Comparison of ENCODE assay signal across 1 cellular context in the genomic region with DNA sequence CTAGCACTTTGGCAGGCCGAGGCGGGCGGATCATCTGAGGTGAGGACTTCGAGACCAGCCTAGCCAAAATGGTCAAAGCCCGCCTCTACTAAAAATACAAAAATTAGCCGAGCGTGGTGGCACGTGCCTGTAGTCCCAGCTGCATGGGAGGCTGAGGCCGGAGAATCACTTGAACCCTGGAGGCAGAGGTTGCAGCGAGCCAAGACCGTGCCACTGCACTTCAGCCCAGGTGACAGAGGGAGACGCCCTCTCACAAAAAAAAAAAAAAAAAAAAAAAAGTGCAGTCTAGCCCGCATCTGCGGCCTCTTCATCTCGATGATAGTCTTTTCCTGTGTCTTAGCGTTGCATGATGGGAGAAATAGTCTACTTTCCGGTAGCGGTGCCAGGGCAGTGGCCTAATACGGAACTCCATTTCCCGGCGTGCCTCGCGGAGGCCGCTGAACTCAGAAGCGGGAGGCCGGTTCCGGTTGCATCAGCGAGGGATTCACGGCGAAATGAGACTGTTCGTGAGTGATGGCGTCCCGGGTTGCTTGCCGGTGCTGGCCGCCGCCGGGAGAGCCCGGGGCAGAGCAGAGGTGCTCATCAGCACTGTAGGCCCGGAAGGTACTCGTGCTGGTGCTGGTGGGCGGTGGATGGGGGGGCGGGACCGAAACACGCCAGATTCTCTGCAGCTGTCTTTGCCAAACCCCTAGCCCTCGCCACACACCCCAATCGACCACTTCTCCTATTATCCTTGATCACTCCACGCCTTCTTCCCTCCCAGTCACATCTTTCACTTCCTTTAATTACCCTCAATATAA.
TF ChIP-seq lines count a peak whose summit lies in the region.

A gene (plus strand): TSS at position 472 of the 800 bp plus-strand sequence. CDS start 23 bp downstream, at position 495.

TF ChIP-seq in HepG2, 621 proteins besides CTCF, POLR2A, EP300 and RAD21 (continued from another document and continues in another):
- no peak for TF ChIP-seq SKI (IDR thresholded peaks at IDR 0.05; ENCODE audit: partially characterized antibody)
- no peak; the same call in 1 of the 2 replicates for TF ChIP-seq FOXJ3 (CRISPR knock-in tag; IDR thresholded peaks at IDR 0.05; ENCODE audit: borderline replicate concordance)
- no peak for TF ChIP-seq RELA (CRISPR knock-in tag; IDR thresholded peaks at IDR 0.05)
- TF ChIP-seq ZNF225 (CRISPR knock-in tag; IDR thresholded peaks at IDR 0.05) = no peak
- TF ChIP-seq, protein P1, sequence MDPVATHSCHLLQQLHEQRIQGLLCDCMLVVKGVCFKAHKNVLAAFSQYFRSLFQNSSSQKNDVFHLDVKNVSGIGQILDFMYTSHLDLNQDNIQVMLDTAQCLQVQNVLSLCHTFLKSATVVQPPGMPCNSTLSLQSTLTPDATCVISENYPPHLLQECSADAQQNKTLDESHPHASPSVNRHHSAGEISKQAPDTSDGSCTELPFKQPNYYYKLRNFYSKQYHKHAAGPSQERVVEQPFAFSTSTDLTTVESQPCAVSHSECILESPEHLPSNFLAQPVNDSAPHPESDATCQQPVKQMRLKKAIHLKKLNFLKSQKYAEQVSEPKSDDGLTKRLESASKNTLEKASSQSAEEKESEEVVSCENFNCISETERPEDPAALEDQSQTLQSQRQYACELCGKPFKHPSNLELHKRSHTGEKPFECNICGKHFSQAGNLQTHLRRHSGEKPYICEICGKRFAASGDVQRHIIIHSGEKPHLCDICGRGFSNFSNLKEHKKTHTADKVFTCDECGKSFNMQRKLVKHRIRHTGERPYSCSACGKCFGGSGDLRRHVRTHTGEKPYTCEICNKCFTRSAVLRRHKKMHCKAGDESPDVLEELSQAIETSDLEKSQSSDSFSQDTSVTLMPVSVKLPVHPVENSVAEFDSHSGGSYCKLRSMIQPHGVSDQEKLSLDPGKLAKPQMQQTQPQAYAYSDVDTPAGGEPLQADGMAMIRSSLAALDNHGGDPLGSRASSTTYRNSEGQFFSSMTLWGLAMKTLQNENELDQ (CRISPR knock-in tag; IDR thresholded peaks at IDR 0.05; ENCODE audit: borderline replicate concordance) = no peak
- TF ChIP-seq, protein P2, sequence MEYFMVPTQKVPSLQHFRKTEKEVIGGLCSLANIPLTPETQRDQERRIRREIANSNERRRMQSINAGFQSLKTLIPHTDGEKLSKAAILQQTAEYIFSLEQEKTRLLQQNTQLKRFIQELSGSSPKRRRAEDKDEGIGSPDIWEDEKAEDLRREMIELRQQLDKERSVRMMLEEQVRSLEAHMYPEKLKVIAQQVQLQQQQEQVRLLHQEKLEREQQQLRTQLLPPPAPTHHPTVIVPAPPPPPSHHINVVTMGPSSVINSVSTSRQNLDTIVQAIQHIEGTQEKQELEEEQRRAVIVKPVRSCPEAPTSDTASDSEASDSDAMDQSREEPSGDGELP (IDR thresholded peaks at IDR 0.05; ENCODE audit: borderline replicate concordance, low read depth) = peak; percentile 60; the same call in 1 of the 2 replicates
- no peak for TF ChIP-seq RFXAP (CRISPR knock-in tag; IDR thresholded peaks at IDR 0.05; ENCODE audit: borderline replicate concordance)
- TF ChIP-seq, protein P3, sequence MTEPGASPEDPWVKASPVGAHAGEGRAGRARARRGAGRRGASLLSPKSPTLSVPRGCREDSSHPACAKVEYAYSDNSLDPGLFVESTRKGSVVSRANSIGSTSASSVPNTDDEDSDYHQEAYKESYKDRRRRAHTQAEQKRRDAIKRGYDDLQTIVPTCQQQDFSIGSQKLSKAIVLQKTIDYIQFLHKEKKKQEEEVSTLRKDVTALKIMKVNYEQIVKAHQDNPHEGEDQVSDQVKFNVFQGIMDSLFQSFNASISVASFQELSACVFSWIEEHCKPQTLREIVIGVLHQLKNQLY (CRISPR knock-in tag; IDR thresholded peaks at IDR 0.05) = no peak
- TF ChIP-seq ZNF460 (CRISPR knock-in tag; IDR thresholded peaks at IDR 0.05; ENCODE audit: borderline replicate concordance) = no peak; the same call in 1 of the 2 replicates
- no peak for TF ChIP-seq NCOA1 (CRISPR knock-in tag; IDR thresholded peaks at IDR 0.05)
- TF ChIP-seq ZNF557 (CRISPR knock-in tag; IDR thresholded peaks at IDR 0.05) = no peak
- no peak for TF ChIP-seq ZNF766 (CRISPR knock-in tag; IDR thresholded peaks at IDR 0.05; ENCODE audit: borderline replicate concordance)
- TF ChIP-seq, protein P4, sequence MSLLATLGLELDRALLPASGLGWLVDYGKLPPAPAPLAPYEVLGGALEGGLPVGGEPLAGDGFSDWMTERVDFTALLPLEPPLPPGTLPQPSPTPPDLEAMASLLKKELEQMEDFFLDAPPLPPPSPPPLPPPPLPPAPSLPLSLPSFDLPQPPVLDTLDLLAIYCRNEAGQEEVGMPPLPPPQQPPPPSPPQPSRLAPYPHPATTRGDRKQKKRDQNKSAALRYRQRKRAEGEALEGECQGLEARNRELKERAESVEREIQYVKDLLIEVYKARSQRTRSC (CRISPR knock-in tag; IDR thresholded peaks at IDR 0.05; ENCODE audit: low read depth) = no peak
- TF ChIP-seq CBX2 (IDR thresholded peaks at IDR 0.05; ENCODE audit: low read depth, low read length) = no peak
- no peak for TF ChIP-seq CBX2 (CRISPR knock-in tag; IDR thresholded peaks at IDR 0.05; ENCODE audit: low read depth)
- TF ChIP-seq ZMAT3 (CRISPR knock-in tag; conservative IDR thresholded peaks at IDR 0.05) = no peak
- no peak for TF ChIP-seq TMF1 (CRISPR knock-in tag; IDR thresholded peaks at IDR 0.05; ENCODE audit: low read depth)
- TF ChIP-seq GABPB1 (CRISPR knock-in tag; IDR thresholded peaks at IDR 0.05) = peak; percentile 97
- TF ChIP-seq ZNF839 (CRISPR knock-in tag; IDR thresholded peaks at IDR 0.05; ENCODE audit: borderline replicate concordance) = no peak
- peak; percentile 85 for TF ChIP-seq ADNP (CRISPR knock-in tag; IDR thresholded peaks at IDR 0.05)
- no peak for TF ChIP-seq RNF2 (conservative IDR thresholded peaks at IDR 0.05; ENCODE audit: low read depth)
- TF ChIP-seq ZNF883 (CRISPR knock-in tag; IDR thresholded peaks at IDR 0.05; ENCODE audit: not compliant biosample characterization) = no peak
- no peak for TF ChIP-seq CAMTA2 (CRISPR knock-in tag; IDR thresholded peaks at IDR 0.05; ENCODE audit: borderline replicate concordance)
- no peak for TF ChIP-seq SNAPC2 (CRISPR knock-in tag; IDR thresholded peaks at IDR 0.05)
- no peak for TF ChIP-seq ZSCAN29 (CRISPR knock-in tag; conservative IDR thresholded peaks at IDR 0.05)
- TF ChIP-seq, protein P5, sequence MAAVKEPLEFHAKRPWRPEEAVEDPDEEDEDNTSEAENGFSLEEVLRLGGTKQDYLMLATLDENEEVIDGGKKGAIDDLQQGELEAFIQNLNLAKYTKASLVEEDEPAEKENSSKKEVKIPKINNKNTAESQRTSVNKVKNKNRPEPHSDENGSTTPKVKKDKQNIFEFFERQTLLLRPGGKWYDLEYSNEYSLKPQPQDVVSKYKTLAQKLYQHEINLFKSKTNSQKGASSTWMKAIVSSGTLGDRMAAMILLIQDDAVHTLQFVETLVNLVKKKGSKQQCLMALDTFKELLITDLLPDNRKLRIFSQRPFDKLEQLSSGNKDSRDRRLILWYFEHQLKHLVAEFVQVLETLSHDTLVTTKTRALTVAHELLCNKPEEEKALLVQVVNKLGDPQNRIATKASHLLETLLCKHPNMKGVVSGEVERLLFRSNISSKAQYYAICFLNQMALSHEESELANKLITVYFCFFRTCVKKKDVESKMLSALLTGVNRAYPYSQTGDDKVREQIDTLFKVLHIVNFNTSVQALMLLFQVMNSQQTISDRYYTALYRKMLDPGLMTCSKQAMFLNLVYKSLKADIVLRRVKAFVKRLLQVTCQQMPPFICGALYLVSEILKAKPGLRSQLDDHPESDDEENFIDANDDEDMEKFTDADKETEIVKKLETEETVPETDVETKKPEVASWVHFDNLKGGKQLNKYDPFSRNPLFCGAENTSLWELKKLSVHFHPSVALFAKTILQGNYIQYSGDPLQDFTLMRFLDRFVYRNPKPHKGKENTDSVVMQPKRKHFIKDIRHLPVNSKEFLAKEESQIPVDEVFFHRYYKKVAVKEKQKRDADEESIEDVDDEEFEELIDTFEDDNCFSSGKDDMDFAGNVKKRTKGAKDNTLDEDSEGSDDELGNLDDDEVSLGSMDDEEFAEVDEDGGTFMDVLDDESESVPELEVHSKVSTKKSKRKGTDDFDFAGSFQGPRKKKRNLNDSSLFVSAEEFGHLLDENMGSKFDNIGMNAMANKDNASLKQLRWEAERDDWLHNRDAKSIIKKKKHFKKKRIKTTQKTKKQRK (IDR thresholded peaks at IDR 0.05; ENCODE audit: low read length) = no peak
- no peak for TF ChIP-seq NR2F1 (CRISPR knock-in tag; IDR thresholded peaks at IDR 0.05)
- no peak for TF ChIP-seq ELF4 (CRISPR knock-in tag; IDR thresholded peaks at IDR 0.05; ENCODE audit: borderline replicate concordance)
- TF ChIP-seq RFX5 (IDR thresholded peaks at IDR 0.05; ENCODE audit: low read depth, low read length) = no peak
- 0 out of 2 replicates have a peak, but pooled peaks have one; percentile 22 for TF ChIP-seq MZF1 (CRISPR knock-in tag; IDR thresholded peaks at IDR 0.05; ENCODE audit: borderline replicate concordance)
- TF ChIP-seq RBM39 (IDR thresholded peaks at IDR 0.05; ENCODE audit: low read depth, low read length, poor library complexity, severe bottlenecking) = peak; percentile 78
- TF ChIP-seq ZNF496 (CRISPR knock-in tag; IDR thresholded peaks at IDR 0.05; ENCODE audit: insufficient replicate concordance) = no peak
- TF ChIP-seq, protein P6, sequence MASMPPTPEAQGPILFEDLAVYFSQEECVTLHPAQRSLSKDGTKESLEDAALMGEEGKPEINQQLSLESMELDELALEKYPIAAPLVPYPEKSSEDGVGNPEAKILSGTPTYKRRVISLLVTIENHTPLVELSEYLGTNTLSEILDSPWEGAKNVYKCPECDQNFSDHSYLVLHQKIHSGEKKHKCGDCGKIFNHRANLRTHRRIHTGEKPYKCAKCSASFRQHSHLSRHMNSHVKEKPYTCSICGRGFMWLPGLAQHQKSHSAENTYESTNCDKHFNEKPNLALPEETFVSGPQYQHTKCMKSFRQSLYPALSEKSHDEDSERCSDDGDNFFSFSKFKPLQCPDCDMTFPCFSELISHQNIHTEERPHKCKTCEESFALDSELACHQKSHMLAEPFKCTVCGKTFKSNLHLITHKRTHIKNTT (CRISPR knock-in tag; IDR thresholded peaks at IDR 0.05) = no peak
- TF ChIP-seq, protein P7, sequence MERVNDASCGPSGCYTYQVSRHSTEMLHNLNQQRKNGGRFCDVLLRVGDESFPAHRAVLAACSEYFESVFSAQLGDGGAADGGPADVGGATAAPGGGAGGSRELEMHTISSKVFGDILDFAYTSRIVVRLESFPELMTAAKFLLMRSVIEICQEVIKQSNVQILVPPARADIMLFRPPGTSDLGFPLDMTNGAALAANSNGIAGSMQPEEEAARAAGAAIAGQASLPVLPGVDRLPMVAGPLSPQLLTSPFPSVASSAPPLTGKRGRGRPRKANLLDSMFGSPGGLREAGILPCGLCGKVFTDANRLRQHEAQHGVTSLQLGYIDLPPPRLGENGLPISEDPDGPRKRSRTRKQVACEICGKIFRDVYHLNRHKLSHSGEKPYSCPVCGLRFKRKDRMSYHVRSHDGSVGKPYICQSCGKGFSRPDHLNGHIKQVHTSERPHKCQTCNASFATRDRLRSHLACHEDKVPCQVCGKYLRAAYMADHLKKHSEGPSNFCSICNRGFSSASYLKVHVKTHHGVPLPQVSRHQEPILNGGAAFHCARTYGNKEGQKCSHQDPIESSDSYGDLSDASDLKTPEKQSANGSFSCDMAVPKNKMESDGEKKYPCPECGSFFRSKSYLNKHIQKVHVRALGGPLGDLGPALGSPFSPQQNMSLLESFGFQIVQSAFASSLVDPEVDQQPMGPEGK (CRISPR knock-in tag; IDR thresholded peaks at IDR 0.05) = no peak
- TF ChIP-seq, protein P8, sequence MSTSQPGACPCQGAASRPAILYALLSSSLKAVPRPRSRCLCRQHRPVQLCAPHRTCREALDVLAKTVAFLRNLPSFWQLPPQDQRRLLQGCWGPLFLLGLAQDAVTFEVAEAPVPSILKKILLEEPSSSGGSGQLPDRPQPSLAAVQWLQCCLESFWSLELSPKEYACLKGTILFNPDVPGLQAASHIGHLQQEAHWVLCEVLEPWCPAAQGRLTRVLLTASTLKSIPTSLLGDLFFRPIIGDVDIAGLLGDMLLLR (CRISPR knock-in tag; IDR thresholded peaks at IDR 0.05) = no peak; the same call in 1 of the 2 replicates
- no peak for TF ChIP-seq ZFP90 (CRISPR knock-in tag; IDR thresholded peaks at IDR 0.05; ENCODE audit: borderline replicate concordance)
- TF ChIP-seq MXI1 (IDR thresholded peaks at IDR 0.05; ENCODE audit: borderline replicate concordance, low read depth, low read length) = peak; percentile 90; the same call in 2 of the 3 replicates
- TF ChIP-seq FOXA1 (IDR thresholded peaks at IDR 0.05) = no peak
- TF ChIP-seq FOXA1 (CRISPR knock-in tag; IDR thresholded peaks at IDR 0.05) = no peak
- no peak for TF ChIP-seq AGO1 (IDR thresholded peaks at IDR 0.05; ENCODE audit: low read depth, low read length, poor library complexity, severe bottlenecking)
- TF ChIP-seq NR2C2 (CRISPR knock-in tag; IDR thresholded peaks at IDR 0.05; ENCODE audit: borderline replicate concordance) = peak; percentile 98
- TF ChIP-seq ZFP41 (CRISPR knock-in tag; IDR thresholded peaks at IDR 0.05; ENCODE audit: borderline replicate concordance) = no peak
- TF ChIP-seq EED (CRISPR knock-in tag; IDR thresholded peaks at IDR 0.05) = peak; percentile 52; the same call in 1 of the 2 replicates
- TF ChIP-seq MEF2D (CRISPR knock-in tag; IDR thresholded peaks at IDR 0.05) = peak; percentile 54
- no peak for TF ChIP-seq ZNF101 (CRISPR knock-in tag; IDR thresholded peaks at IDR 0.05; ENCODE audit: borderline replicate concordance, low read depth)
- TF ChIP-seq, protein P9, sequence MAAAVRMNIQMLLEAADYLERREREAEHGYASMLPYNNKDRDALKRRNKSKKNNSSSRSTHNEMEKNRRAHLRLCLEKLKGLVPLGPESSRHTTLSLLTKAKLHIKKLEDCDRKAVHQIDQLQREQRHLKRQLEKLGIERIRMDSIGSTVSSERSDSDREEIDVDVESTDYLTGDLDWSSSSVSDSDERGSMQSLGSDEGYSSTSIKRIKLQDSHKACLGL (CRISPR knock-in tag; IDR thresholded peaks at IDR 0.05) = peak; percentile 68; the same call in 1 of the 2 replicates
- TF ChIP-seq ZNF878 (CRISPR knock-in tag; IDR thresholded peaks at IDR 0.05) = no peak; the same call in 1 of the 2 replicates
- peak; percentile 92 for TF ChIP-seq ELF1 (CRISPR knock-in tag; IDR thresholded peaks at IDR 0.05)
- 0 out of 2 replicates have a peak, but pooled peaks have one; percentile 26 for TF ChIP-seq MXD4 (CRISPR knock-in tag; IDR thresholded peaks at IDR 0.05)
- peak; percentile 99 for TF ChIP-seq CEBPG (CRISPR knock-in tag; IDR thresholded peaks at IDR 0.05)
- no peak for TF ChIP-seq ZFP36L1 (CRISPR knock-in tag; IDR thresholded peaks at IDR 0.05)
- no peak for TF ChIP-seq ZNF232 (CRISPR knock-in tag; IDR thresholded peaks at IDR 0.05; ENCODE audit: borderline replicate concordance)
- 0 out of 2 replicates have a peak, but pooled peaks have one; percentile 39 for TF ChIP-seq KDM1A (CRISPR knock-in tag; IDR thresholded peaks at IDR 0.05)
- no peak; the same call in 1 of the 2 replicates for TF ChIP-seq KDM5A (IDR thresholded peaks at IDR 0.05; ENCODE audit: borderline replicate concordance, low read length)
- TF ChIP-seq ZNF552 (CRISPR knock-in tag; IDR thresholded peaks at IDR 0.05; ENCODE audit: borderline replicate concordance) = no peak
- peak; percentile 58; the same call in 1 of the 2 replicates for TF ChIP-seq ZNF761 (CRISPR knock-in tag; conservative IDR thresholded peaks at IDR 0.05)
- no peak for TF ChIP-seq MTA3 (CRISPR knock-in tag; IDR thresholded peaks at IDR 0.05)
- 0 out of 2 replicates have a peak, but pooled peaks have one; percentile 20 for TF ChIP-seq RCOR2 (CRISPR knock-in tag; IDR thresholded peaks at IDR 0.05)
- peak; percentile 92 for TF ChIP-seq CEBPB (IDR thresholded peaks at IDR 0.05; ENCODE audit: borderline replicate concordance, low read depth, low read length)
- no peak for TF ChIP-seq SIX4 (CRISPR knock-in tag; IDR thresholded peaks at IDR 0.05)
- TF ChIP-seq ARNTL (CRISPR knock-in tag; IDR thresholded peaks at IDR 0.05) = no peak
- no peak for TF ChIP-seq NFRKB (IDR thresholded peaks at IDR 0.05)
